15 cellular contexts compared by ENCODE assay signal in the genomic region with DNA sequence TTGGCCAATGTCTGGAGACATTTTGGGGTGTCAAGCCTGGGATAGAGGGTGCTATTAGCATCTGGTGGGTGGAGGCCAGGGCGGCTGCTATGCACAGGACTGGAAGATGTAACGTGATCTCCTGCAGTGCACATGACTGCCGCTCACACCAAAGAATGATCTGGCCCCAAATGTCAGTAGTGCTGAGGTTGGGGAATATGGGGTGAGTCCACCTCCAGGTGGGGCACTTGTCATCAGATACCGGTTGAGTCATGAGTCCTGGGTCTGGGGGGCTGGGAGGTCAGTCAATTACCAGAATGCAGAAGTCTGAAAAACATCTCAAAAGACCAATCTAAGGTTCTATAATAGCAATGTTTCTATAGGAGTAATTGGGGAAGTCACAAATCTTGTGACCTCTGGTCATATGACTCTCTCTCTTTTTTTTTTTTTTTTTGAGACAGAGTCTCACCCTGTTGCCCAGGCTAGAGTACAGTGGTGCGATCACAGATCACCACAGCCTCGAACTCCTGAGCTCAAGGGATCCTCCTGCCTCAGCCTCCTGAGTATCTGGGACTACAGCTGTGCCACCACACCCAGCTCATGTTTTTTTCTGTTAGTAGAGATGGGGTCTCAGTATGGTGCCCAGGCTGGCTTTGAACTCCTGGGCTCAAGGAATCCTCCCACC. TPM values are rescaled to one million over a fixed set of nuclear protein-coding genes. Genes with fewer than 3 reads are reported as not detected.
DNase-seq lines count a peak whose midpoint lies in the region; ATAC-seq and TF ChIP-seq lines count a peak whose summit lies in the region.
"Had no signal": no experiment of that assay in that cellular context is flagged by ENCODE, and none has a peak within 500 bp of the region (broad histone marks: within the 10 kb centered on the region; RNA-seq: fewer than 3 reads in every experiment).

No MANE protein-coding gene starts in this region.

- no peak overlapping the region for H2AFZ ChIP-seq in PC-3 (ENCODE audit: low read length)

- H3K4me1 ChIP-seq in right cardiac atrium (ENCODE audit: control insufficient read depth, insufficient read depth, low read length) (no peaks in the 10 kb centered on the region), PC-3 (ENCODE audit: insufficient read depth, low read length) (peaks cover under 1% of the 10 kb centered on the region; the same call in 1 of the 2 replicates), foreskin keratinocyte (no peaks in the 10 kb centered on the region), transverse colon (peaks cover 0 to 5% (median 0%) of the 10 kb centered on the region in 4 donors)
- H3K4me1 ChIP-seq: ascending aorta had no signal

- BruUV-seq in PC-3 (replicated peaks; lab: Mats Ljungman, UMichigan): no TSS peak

- no peak overlapping the region for H3K4me3 Mint-ChIP-seq in activated T-helper 17 cell treated with anti-CD3 and anti-CD28 coated beads, Interleukin-2, amount 50 U/mL, for 72 hours
- H3K4me3 Mint-ChIP-seq: nephron had no signal

- no peaks in the 10 kb centered on the region for H3K4me1 Mint-ChIP-seq in activated T-helper 17 cell treated with anti-CD3 and anti-CD28 coated beads, Interleukin-2, amount 50 U/mL, for 72 hours
- H3K4me1 Mint-ChIP-seq: nephron had no signal

- TF ChIP-seq POLR2A in transverse colon (IDR thresholded peaks at IDR 0.05): no peak

- TF ChIP-seq CTCF in PC-3 (conservative IDR thresholded peaks at IDR 0.05; ENCODE audit: low read depth, low read length) (no peak), foreskin keratinocyte (conservative IDR thresholded peaks at IDR 0.05) (peak; percentile 8), transverse colon (IDR thresholded peaks at IDR 0.05) (no peak)

- WGBS in right cardiac atrium: 50% methylated on average over 6 of the region's 6 CpGs
- WGBS in transverse colon (ENCODE audit: low coverage in 1 of 2), 2 donors: 34 to 62% methylated on average over 2 to 6 of the region's 6 CpGs

- no peaks in the 10 kb centered on the region for H3K9me2 ChIP-seq in PC-3 (replicated peaks; ENCODE audit: low read length)

- intact Hi-C loops in Right ventricle myocardium inferior (cut with DNase I): no loop called here
- intact Hi-C loops in right cardiac atrium (cut with DNase I): no loop called here
- intact Hi-C loops in PC-3 (cut with micrococcal nuclease): no loop called here
- intact Hi-C loops in transverse colon (cut with DNase I; ENCODE audit: low total_unique reads): no loop called here

- TF ChIP-seq EP300 in transverse colon (IDR thresholded peaks at IDR 0.05; ENCODE audit: low read depth): no peak

- H3K27ac ChIP-seq in right cardiac atrium (ENCODE audit: low read length) (no peak overlapping the region), PC-3 (ENCODE audit: low read length) (no peak overlapping the region), foreskin keratinocyte (no peak overlapping the region), transverse colon (peak overlapping the region in 2 of 4 donors; percentile 9 to 30)
- H3K27ac ChIP-seq: ascending aorta had no signal

- no peaks in the 10 kb centered on the region for H3F3A ChIP-seq in PC-3 (ENCODE audit: low read length, unreplicated experiment)

- DNase-seq in Right ventricle myocardium inferior (ENCODE audit: missing footprints) (no peak), right cardiac atrium (no peak), PC-3 (peak; percentile 23), foreskin keratinocyte (no peak), transverse colon (peak; percentile 13), amniotic stem cell (lab: John Stamatoyannopoulos, UW) (no peak), NCI-H1105 (lab: John Stamatoyannopoulos, UW) (no peak)
- DNase-seq: GOT3; stimulated activated CD4-positive, alpha-beta T cell treated with anti-CD3 and anti-CD28 coated beads, Interleukin-15, amount 100 ng/mL, for 24 hours had no signal

- H3K9me3 Mint-ChIP-seq in activated T-helper 17 cell treated with anti-CD3 and anti-CD28 coated beads, Interleukin-2, amount 50 U/mL, for 72 hours: no peaks in the 10 kb centered on the region
- H3K9me3 Mint-ChIP-seq: nephron had no signal

- in situ Hi-C loops in transverse colon (cut with MboI; ENCODE audit: low pct_ligation_motif_present in 1 of 4, low pct_unique_long_range_greater_than_20kb in 1 of 4, low sequenced_read_pairs in 3 of 4): no loop called here

- ATAC-seq in Right ventricle myocardium inferior (peak; percentile 8), right cardiac atrium (no peak), PC-3 (peak; percentile 65), foreskin keratinocyte (peak; percentile 63)
- ATAC-seq in activated T-helper 17 cell treated with anti-CD3 and anti-CD28 coated beads, Interleukin-2, amount 50 U/mL, for 72 hours (replicated peaks): no peak

- H3K4me2 ChIP-seq in PC-3 (ENCODE audit: low read length): no peak overlapping the region

- H3K9me3 ChIP-seq in right cardiac atrium (ENCODE audit: control insufficient read depth, low read length) (no peaks in the 10 kb centered on the region), PC-3 (ENCODE audit: low read length) (no peaks in the 10 kb centered on the region), transverse colon (no peaks in the 10 kb centered on the region)
- H3K9me3 ChIP-seq: ascending aorta had no signal

- peaks cover 9% of the 10 kb centered on the region for H3K27me3 Mint-ChIP-seq in activated T-helper 17 cell treated with anti-CD3 and anti-CD28 coated beads, Interleukin-2, amount 50 U/mL, for 72 hours

- H3K27ac Mint-ChIP-seq in activated T-helper 17 cell treated with anti-CD3 and anti-CD28 coated beads, Interleukin-2, amount 50 U/mL, for 72 hours: no peak overlapping the region
- H3K27ac Mint-ChIP-seq: nephron had no signal

- H4K20me1 ChIP-seq in PC-3 (ENCODE audit: low read length): no peaks in the 10 kb centered on the region

- H3K36me3 Mint-ChIP-seq in activated T-helper 17 cell treated with anti-CD3 and anti-CD28 coated beads, Interleukin-2, amount 50 U/mL, for 72 hours (ENCODE audit: low read depth): no peaks in the 10 kb centered on the region

- H3K27me3 ChIP-seq in right cardiac atrium (ENCODE audit: control insufficient read depth, insufficient read depth) (no peaks in the 10 kb centered on the region), PC-3 (ENCODE audit: low read length) (no peaks in the 10 kb centered on the region), foreskin keratinocyte (no peaks in the 10 kb centered on the region), transverse colon (peaks cover 6% of the 10 kb centered on the region)
- H3K27me3 ChIP-seq: ascending aorta had no signal

- H3K36me3 ChIP-seq in PC-3 (ENCODE audit: low read depth, low read length) (no peaks in the 10 kb centered on the region), transverse colon (no peaks in the 10 kb centered on the region)
- H3K36me3 ChIP-seq: ascending aorta had no signal

- H3K9ac ChIP-seq in PC-3 (ENCODE audit: low read length): no peak overlapping the region

- POLR2A ChIA-PET in PC-3 (lab: Charles Lee; ENCODE audit: unreplicated experiment): interaction anchor here (0.5 kb wide), 1 partner anchor 196 kb away, joined by 3 read pairs; no protein-coding TSS in a partner anchor

- no peaks in the 10 kb centered on the region for H3K79me2 ChIP-seq in PC-3 (ENCODE audit: low read length)

- CTCF ChIA-PET in PC-3 (lab: Charles Lee): interaction anchor here (0.5 kb wide), 1 partner anchor 219 kb away, joined by 5 read pairs; no protein-coding TSS in a partner anchor

- H3K4me3 ChIP-seq in right cardiac atrium (ENCODE audit: low read length): no peak overlapping the region
- H3K4me3 ChIP-seq in PC-3 (ENCODE audit: low read length): no peak overlapping the region
- H3K4me3 ChIP-seq in transverse colon: no peak overlapping the region
- H3K4me3 ChIP-seq: ascending aorta had no signal

RNA-seq across cellular contexts. Expression of gene SDSL, which starts 6.0 kb away (rescaled TPM):
- total RNA-seq in Right ventricle myocardium inferior (8.5 TPM), right cardiac atrium (1 to 10 TPM; 4.2 to 9.5 (median 5.7) TPM), PC-3 (2014; rRNA removed) (14.0 and 19.9 TPM in 2 replicates), foreskin keratinocyte (1.2 and 3.4 TPM in 2 replicates), transverse colon (10 to 100 TPM in 3 of 4 donors, 1 to 10 TPM in 1; 7.4 to 16.8 (median 13.1) TPM)
- polyA plus RNA-seq in right cardiac atrium (8.0 TPM), foreskin keratinocyte (1.9 and 6.2 TPM in 2 replicates)
- total RNA-seq in activated T-helper 17 cell treated with anti-CD3 and anti-CD28 coated beads, Interleukin-2, amount 50 U/mL, for 72 hours: under 1 TPM; 0.24 to 0.69 TPM

RNA-seq across cellular contexts. Expression of gene SDS, which starts 12.5 kb away (rescaled TPM):
- total RNA-seq in Right ventricle myocardium inferior (not detected), right cardiac atrium (under 1 TPM in 3 of 4 donors, not detected in 1; 0.26 to 0.58 (median 0.34) TPM), PC-3 (2014; rRNA removed) (not detected in 2 replicates), foreskin keratinocyte (not detected in 2 replicates), transverse colon (1 to 10 TPM in 3 of 4 donors, not detected in 1; 1.2 to 7.1 (median 5.7) TPM)
- polyA plus RNA-seq in right cardiac atrium (0.52 TPM), foreskin keratinocyte (not detected in 2 replicates)
- not detected for total RNA-seq in activated T-helper 17 cell treated with anti-CD3 and anti-CD28 coated beads, Interleukin-2, amount 50 U/mL, for 72 hours
- total RNA-seq: T-helper 1 cell treated with Interleukin-12 subunit alpha and Interleukin-12 subunit beta and Interleukin-4 antibody, amounts not matched to agents 30 ng/mL and 1 ng/mL, for 36 hours had no signal
- polyA plus RNA-seq: AG04450 had no signal

RNA-seq across cellular contexts. Expression of gene LHX5, which starts 55.4 kb away (rescaled TPM):
- not detected for total RNA-seq in Right ventricle myocardium inferior
- total RNA-seq in right cardiac atrium: not detected
- polyA plus RNA-seq in right cardiac atrium: not detected
- 0.23 and 0.26 TPM in 2 replicates for total RNA-seq in PC-3 (2014; rRNA removed)
- total RNA-seq in foreskin keratinocyte: 0.11 and 0.24 TPM in 2 replicates
- 0.10 and 0.31 TPM in 2 replicates for polyA plus RNA-seq in foreskin keratinocyte
- total RNA-seq in transverse colon: not detected
- total RNA-seq in activated T-helper 17 cell treated with anti-CD3 and anti-CD28 coated beads, Interleukin-2, amount 50 U/mL, for 72 hours: not detected
- total RNA-seq: ascending aorta; G401; T-helper 1 cell treated with Interleukin-12 subunit alpha and Interleukin-12 subunit beta and Interleukin-4 antibody, amounts not matched to agents 30 ng/mL and 1 ng/mL, for 36 hours had no signal
- polyA plus RNA-seq: AG04450 had no signal

RNA-seq across cellular contexts. Expression of gene PLBD2, which starts 57.8 kb away (rescaled TPM):
- total RNA-seq in Right ventricle myocardium inferior (40.3 TPM), right cardiac atrium (10 to 100 TPM; 48.4 to 54.3 (median 51.4) TPM), PC-3 (2014; rRNA removed) (18.8 and 38.1 TPM in 2 replicates), foreskin keratinocyte (10.0 and 11.7 TPM in 2 replicates), transverse colon (10 to 100 TPM; 12.3 to 27.5 (median 19.0) TPM)
- polyA plus RNA-seq in right cardiac atrium (33.7 TPM), foreskin keratinocyte (11.5 and 13.0 TPM in 2 replicates)
- 10 to 100 TPM; 18.5 to 21.5 TPM for total RNA-seq in activated T-helper 17 cell treated with anti-CD3 and anti-CD28 coated beads, Interleukin-2, amount 50 U/mL, for 72 hours

Comparison
In these comparisons a context has a peak if more than half of its experiments do, and no peak if none do; other contexts are left out.
1. ATAC-seq: peak in Right ventricle myocardium inferior (single experiment), PC-3 (single experiment) and foreskin keratinocyte (single experiment); none in right cardiac atrium (0 of 2) and activated T-helper 17 cell treated with anti-CD3 and anti-CD28 coated beads, Interleukin-2, amount 50 U/mL, for 72 hours (single experiment).
2. DNase-seq: peak in PC-3 (single experiment) and transverse colon (single experiment); none in Right ventricle myocardium inferior (single experiment), right cardiac atrium (0 of 3), foreskin keratinocyte (0 of 2), amniotic stem cell (single experiment) and NCI-H1105 (single experiment).